In genomic region chrX:48597353-48598264, GRCh38 we compare ENCODE assay signal across 8 cellular contexts. TPM values are rescaled to one million over a fixed set of nuclear protein-coding genes. Genes with fewer than 3 reads are reported as not detected.
A peak's percentile ranks its signal among the peaks of the same experiment; 100 is the strongest.
DNase-seq lines count a peak whose midpoint lies in the region; ATAC-seq lines count a peak whose summit lies in the region.

Gene WDR13 (plus strand): TSS chrX:48597492. CDS start chrX:48597997, 505 bp downstream.

- ATAC-seq in GM19023 (IDR thresholded peaks at IDR 0.05; ENCODE audit: unreplicated experiment) (peak; percentile 69), HG03342 (IDR thresholded peaks at IDR 0.05; ENCODE audit: unreplicated experiment) (peak; percentile 68)

- DNase-seq in AG08395 (ENCODE audit: low spot score) (peak; percentile 95), NCI-H510A (lab: John Stamatoyannopoulos, UW) (peak; percentile 82), cerebellum (ENCODE audit: low spot score) (peak; percentile 86), islet precursor cell (peak; percentile 94)
- peak; percentile 87 for DNase-seq in activated CD4-positive, alpha-beta T cell treated with anti-CD3 and anti-CD28 coated beads for 1 hour
- DNase-seq in stimulated activated CD4-positive, alpha-beta T cell treated with anti-CD3 and anti-CD28 coated beads, Interleukin-12 subunit alpha, Interleukin-12 subunit beta, amount 100 ng/mL, for 4 hours = peak; percentile 83

RNA-seq across cellular contexts. Expression of gene WDR13, which starts in this region (rescaled TPM):
- total RNA-seq in cerebellum = 48.5 TPM

Comparison
In these comparisons a context has a peak if more than half of its experiments do, and no peak if none do; other contexts are left out.
1. Peak in every context shown above with its lines: DNase-seq and ATAC-seq.